15 cellular contexts compared by ENCODE assay signal in genomic region chr6:10977231-10977968, GRCh38.
"Had no signal": no experiment of that assay in that cellular context is flagged by ENCODE, and none has a peak within 500 bp of the region (broad histone marks: within the 10 kb centered on the region; RNA-seq: fewer than 3 reads in every experiment).

No MANE protein-coding gene starts in this region.

- H3K27me3 Mint-ChIP-seq: progenitor cell of endocrine pancreas had no signal

- DNase-seq: effector memory CD8-positive, alpha-beta T cell; esophagus squamous epithelium; kidney glomerular epithelial cell; midbrain; occipital lobe; pancreas; right cardiac atrium; small intestine; stimulated activated CD4-positive, alpha-beta T cell treated with anti-CD3 and anti-CD28 coated beads, Interleukin-12 subunit alpha, Interleukin-12 subunit beta, amount 100 ng/mL, for 4 hours; stimulated activated naive CD4-positive, alpha-beta T cell treated with Interleukin-2 at 50 U/mL for 16 hours; trophoblast cell had no signal

- H3K4me3 Mint-ChIP-seq: dendritic cell treated with granulocyte-macrophage colony-stimulating factor and Interleukin-4, amounts not matched to agents 40 ng/mL and 50 ng/mL, for 4 days; effector memory CD8-positive, alpha-beta T cell; nephron had no signal

- H3K9me3 Mint-ChIP-seq: dendritic cell treated with granulocyte-macrophage colony-stimulating factor and Interleukin-4, amounts not matched to agents 40 ng/mL and 50 ng/mL, for 4 days; nephron had no signal

- H3K27me3 ChIP-seq: esophagus squamous epithelium, gastroesophageal sphincter, pancreas had no signal

- H3K4me1 ChIP-seq: esophagus squamous epithelium, gastroesophageal sphincter, pancreas had no signal

- H3K4me3 ChIP-seq: esophagus squamous epithelium, gastroesophageal sphincter, pancreas had no signal

- H3K27ac Mint-ChIP-seq: dendritic cell treated with granulocyte-macrophage colony-stimulating factor and Interleukin-4, amounts not matched to agents 40 ng/mL and 50 ng/mL, for 4 days; effector memory CD8-positive, alpha-beta T cell; nephron; progenitor cell of endocrine pancreas had no signal

- H3K36me3 ChIP-seq: esophagus squamous epithelium, gastroesophageal sphincter, pancreas had no signal

- H3K27ac ChIP-seq: esophagus squamous epithelium, gastroesophageal sphincter, pancreas had no signal

- H3K9me3 ChIP-seq: esophagus squamous epithelium, gastroesophageal sphincter, pancreas had no signal

- ATAC-seq: effector memory CD8-positive, alpha-beta T cell; gastroesophageal sphincter; pancreas; right cardiac atrium had no signal
